Comparison of ENCODE assay signal across 11 cellular contexts in the genomic region with DNA sequence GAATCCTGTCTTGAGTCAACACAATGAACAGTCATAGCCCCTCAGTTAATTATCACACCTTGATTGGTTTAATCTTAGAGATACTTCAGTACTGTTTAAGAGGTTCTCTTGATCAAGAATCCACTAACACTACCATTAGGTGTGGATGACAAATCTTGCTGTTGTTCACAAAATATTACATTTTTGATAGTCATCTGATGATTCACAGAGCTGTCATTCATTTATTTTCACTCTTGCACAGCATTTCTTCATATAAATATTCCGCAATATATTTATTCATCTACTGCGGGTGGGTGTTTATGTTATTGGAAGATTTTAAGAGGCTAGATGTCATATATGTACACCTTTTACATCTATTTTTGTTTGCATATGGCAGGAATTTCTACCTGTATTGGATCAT.
"Had no signal": no experiment of that assay in that cellular context is flagged by ENCODE, and none has a peak within 500 bp of the region (broad histone marks: within the 10 kb centered on the region; RNA-seq: fewer than 3 reads in every experiment).

No MANE protein-coding gene starts in this region.

- FAIRE-seq: H1, H54 had no signal

- H3K4me2 ChIP-seq: GM23338 had no signal

- ATAC-seq: GM23338, HCT116 had no signal

- DNase-seq: GM23248, GOT3, H7, H9, HCEC 1CT, HFFc6 had no signal

- H3K27ac ChIP-seq: GM23248 had no signal

- H2AFZ ChIP-seq: GM23248, GM23338 had no signal

- H3K36me3 ChIP-seq: HAP-1 had no signal

- H3K9ac ChIP-seq: GM23248 had no signal

- H3K9me3 ChIP-seq: HAP-1 had no signal

- H3K4me3 ChIP-seq: GM23248, GM23338, HAP-1 had no signal

- H3K4me1 ChIP-seq: HAP-1 had no signal
